Comparison of ENCODE assay signal across 8 cellular contexts in the genomic region with DNA sequence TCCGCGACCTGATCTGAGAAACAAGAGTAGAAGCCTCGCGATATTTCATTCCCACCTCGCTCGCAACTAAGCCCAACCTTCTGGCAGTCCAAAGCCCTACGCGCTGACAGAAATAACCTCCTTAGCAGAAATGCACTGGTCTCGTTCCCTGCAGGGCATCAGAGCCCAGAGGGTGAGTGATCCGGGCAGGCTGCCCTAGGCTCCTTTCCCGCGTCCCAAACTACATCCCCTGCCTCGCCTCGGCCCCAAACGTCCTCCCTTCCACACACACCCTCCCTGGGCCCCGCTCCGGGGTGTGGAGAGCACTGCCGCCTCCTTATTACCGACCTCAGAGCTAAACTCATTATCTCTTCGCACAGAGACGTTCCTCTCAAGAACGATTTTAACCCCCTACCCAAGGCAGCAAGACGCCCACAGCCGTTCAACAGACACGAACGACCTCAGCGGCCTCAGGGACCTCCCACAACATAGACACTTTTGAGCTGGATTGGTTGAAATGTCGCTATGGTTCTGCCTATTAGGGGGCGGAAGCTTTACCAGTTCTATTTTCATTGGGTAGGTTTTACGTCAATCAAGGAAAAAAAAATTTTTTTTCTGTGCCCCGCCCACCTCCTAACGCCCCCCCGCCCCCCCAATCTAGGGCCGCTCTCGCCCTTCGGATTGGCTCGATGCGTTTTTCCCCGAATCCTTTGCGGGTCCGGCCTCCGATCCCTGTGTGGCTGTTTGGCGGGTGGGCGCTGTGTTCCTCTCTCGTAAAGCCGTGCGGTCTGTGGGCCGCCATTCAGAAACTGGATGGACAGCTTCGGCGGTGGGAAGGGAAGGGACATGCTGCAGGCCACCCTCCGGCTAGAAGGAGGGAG. TPM values are rescaled to one million over a fixed set of nuclear protein-coding genes. Genes with fewer than 3 reads are reported as not detected.
A peak's percentile ranks its signal among the peaks of the same experiment; 100 is the strongest.
DNase-seq lines count a peak whose midpoint lies in the region; ATAC-seq, FAIRE-seq and TF ChIP-seq lines count a peak whose summit lies in the region.

A gene (minus strand): TSS at position 439 of the 860 bp plus-strand sequence. CDS start 95 bp downstream, at position 344.

- peak within 1 kb of the TSS; percentile 85 for H2AFZ ChIP-seq in mesenchymal stem cell (ENCODE audit: low read depth, low read length)

- POLR2A ChIA-PET in Caco-2 (lab: Charles Lee) = interaction anchor here (0.5 to 2.2 kb wide), 9 partner anchors 12 to 1467 kb away, joined by 3 to 11 read pairs (median 5); a partner anchor contains a TSS

- TF ChIP-seq CTCF in Caco-2 (IDR thresholded peaks at IDR 0.05; ENCODE audit: insufficient read depth in 1 of 2, low read depth in 1 of 2, low read length in 1 of 2, severe bottlenecking in 1 of 2, unreplicated experiment in 1 of 2) = peak in 1 of 2 experiments; percentile 22

- H3K27me3 Mint-ChIP-seq in Caco-2 (ENCODE audit: insufficient read depth, unreplicated experiment) = no peaks in the 10 kb centered on the region

- peak within 1 kb of the TSS; percentile 97 for H4K8ac ChIP-seq in mesenchymal stem cell (ENCODE audit: low read length)

- H3K79me1 ChIP-seq in mesenchymal stem cell (replicated peaks; ENCODE audit: low read length, poor library complexity, severe bottlenecking) = peaks cover 2% of the 10 kb centered on the region

- H3K9me3 ChIP-seq in Caco-2 (no peaks in the 10 kb centered on the region), endocrine pancreas (ENCODE audit: control insufficient read depth, low read length) (no peaks in the 10 kb centered on the region), mesenchymal stem cell (ENCODE audit: control insufficient read depth, low read length) (no peaks in the 10 kb centered on the region)

- WGBS in mesenchymal stem cell = under 1% methylated on average over 42 of the region's 51 CpGs

- H2AK5ac ChIP-seq in mesenchymal stem cell (ENCODE audit: low read length, severe bottlenecking) = no peak within 1 kb of the TSS

- peak within 1 kb of the TSS; percentile 92 for H3K4me2 ChIP-seq in mesenchymal stem cell (ENCODE audit: low read length, poor library complexity, severe bottlenecking)

- CTCF ChIA-PET in Caco-2 (lab: Charles Lee) = interaction anchor here (0.5 to 1.6 kb wide), 6 partner anchors 12 to 917 kb away, joined by 3 to 7 read pairs (median 3); a partner anchor contains a TSS

- peak within 1 kb of the TSS; percentile 99 for H3K27ac ChIP-seq in mesenchymal stem cell (ENCODE audit: low read length, poor library complexity, severe bottlenecking)

- peak within 1 kb of the TSS in 1 of 2 experiments; percentile 97 for H3K14ac ChIP-seq in mesenchymal stem cell (ENCODE audit: low read length in 2 of 2)

- H3K23ac ChIP-seq in mesenchymal stem cell (ENCODE audit: low read length in 2 of 2) = peak within 1 kb of the TSS in 1 of 2 experiments; percentile 96

- H3K18ac ChIP-seq in mesenchymal stem cell (ENCODE audit: low read depth in 1 of 2, low read length in 2 of 2) = peak within 1 kb of the TSS; percentile 97 to 100

- H3K4me3 Mint-ChIP-seq in Caco-2 (ENCODE audit: unreplicated experiment) = no peak within 1 kb of the TSS

- H3K9ac ChIP-seq in endocrine pancreas (ENCODE audit: control insufficient read depth, insufficient read depth, low read length) = peak within 1 kb of the TSS; percentile 100
- peak within 1 kb of the TSS; percentile 99 for H3K9ac ChIP-seq in mesenchymal stem cell (ENCODE audit: low read length)

- peak; percentile 89 for ATAC-seq in GM21381 (IDR thresholded peaks at IDR 0.05; ENCODE audit: unreplicated experiment)

- DNase-seq in Caco-2 (peak; percentile 96 to 97), HTR-8/SVneo (ENCODE audit: insufficient read length, low spot score) (peak; percentile 89), NOMO-1 treated with dmso at 0.1 percent for 144 hours (lab: John Stamatoyannopoulos, UW; ENCODE audit: unreplicated experiment) (peak; percentile 97), mesenchymal stem cell (peak; percentile 97)
- DNase-seq in activated CD8-positive, alpha-beta memory T cell treated with anti-CD3 and anti-CD28 coated beads for 48 hours (ENCODE audit: low read depth in 2 of 3, low spot score in 2 of 3) = peak; percentile 59 to 75 (median 74)
- DNase-seq in stimulated activated CD8-positive, alpha-beta memory T cell treated with anti-CD3 and anti-CD28 coated beads, Interleukin-12 subunit alpha, Interleukin-12 subunit beta, amount 100 ng/mL, for 4 hours (ENCODE audit: low read depth) = peak; percentile 80

- peaks cover 9% of the 10 kb centered on the region; the same call in 1 of the 2 replicates for H3K4me1 ChIP-seq in Caco-2
- H3K4me1 ChIP-seq in endocrine pancreas (ENCODE audit: control insufficient read depth, insufficient read depth, low read length) = peaks cover 5% of the 10 kb centered on the region
- H3K4me1 ChIP-seq in mesenchymal stem cell (ENCODE audit: control insufficient read depth, insufficient read depth, low read depth, low read length) = no peaks in the 10 kb centered on the region

- peaks cover 14% of the 10 kb centered on the region for H3K4me1 Mint-ChIP-seq in Caco-2 (ENCODE audit: low read depth, unreplicated experiment)

- H2BK120ac ChIP-seq in mesenchymal stem cell (ENCODE audit: low read depth, low read length) = no peak within 1 kb of the TSS

- no peak within 1 kb of the TSS for H2BK15ac ChIP-seq in mesenchymal stem cell (ENCODE audit: low read depth, poor library complexity, severe bottlenecking)

- H3K4me3 ChIP-seq in Caco-2 (ENCODE audit: low read depth, low read length) (peak within 1 kb of the TSS; percentile 82), endocrine pancreas (ENCODE audit: control insufficient read depth, insufficient read depth, low read length) (peak within 1 kb of the TSS; percentile 97), mesenchymal stem cell (ENCODE audit: insufficient read depth in 1 of 2, low read depth in 1 of 2, low read length in 2 of 2) (peak within 1 kb of the TSS; percentile 85 to 98)

- no peaks in the 10 kb centered on the region for H3K36me3 ChIP-seq in Caco-2 (ENCODE audit: control insufficient read depth, insufficient read depth, low read length)
- H3K36me3 ChIP-seq in endocrine pancreas (ENCODE audit: control insufficient read depth, insufficient read depth, low read length) = no peaks in the 10 kb centered on the region
- peaks cover 0 to 15% of the 10 kb centered on the region in 2 experiments for H3K36me3 ChIP-seq in mesenchymal stem cell (ENCODE audit: control insufficient read depth in 1 of 2, insufficient read depth in 2 of 2, low read depth in 1 of 2, low read length in 2 of 2)

- H3K27ac Mint-ChIP-seq in Caco-2 (ENCODE audit: unreplicated experiment) = no peak within 1 kb of the TSS

- peaks cover 12% of the 10 kb centered on the region for H3K36me3 Mint-ChIP-seq in Caco-2 (ENCODE audit: insufficient read depth, unreplicated experiment)

- peak within 1 kb of the TSS; percentile 75 to 98 for H3K4ac ChIP-seq in mesenchymal stem cell (ENCODE audit: low read depth in 1 of 2, low read length in 2 of 2)

- H3K9me3 Mint-ChIP-seq in Caco-2 (ENCODE audit: unreplicated experiment) = no peaks in the 10 kb centered on the region

- BruUV-seq in Caco-2 (replicated peaks; lab: Mats Ljungman, UMichigan) = no TSS peak

- H3K27me3 ChIP-seq in Caco-2 (replicated peaks; ENCODE audit: control insufficient read depth, insufficient read depth, low read length) (no peaks in the 10 kb centered on the region), endocrine pancreas (ENCODE audit: control insufficient read depth, insufficient read depth, low read length) (no peaks in the 10 kb centered on the region), mesenchymal stem cell (ENCODE audit: control insufficient read depth in 1 of 2, insufficient read depth in 1 of 2, low read length in 2 of 2) (no peaks in the 10 kb centered on the region)

- FAIRE-seq in HTR-8/SVneo (lab: Jason Lieb, UNC) = peak; percentile 92

- intact Hi-C loops in Caco-2 (cut with micrococcal nuclease; ENCODE audit: unreplicated experiment) = loop anchor here (1.0 kb wide), 2 partner anchors 12 to 120 kb away; a partner anchor contains a TSS

- H2BK5ac ChIP-seq in mesenchymal stem cell (ENCODE audit: low read depth, low read length, poor library complexity, severe bottlenecking) = peak within 1 kb of the TSS; percentile 91

- H4K91ac ChIP-seq in mesenchymal stem cell (ENCODE audit: low read length) = peak within 1 kb of the TSS; percentile 92

- peak within 1 kb of the TSS in 1 of 2 experiments; percentile 71 for H2BK12ac ChIP-seq in mesenchymal stem cell (ENCODE audit: low read length in 2 of 2)

RNA-seq across cellular contexts. Expression of the gene that starts here (rescaled TPM):
- total RNA-seq in Caco-2 (2022) = 38.5 and 42.7 TPM in 2 replicates
- polyA plus RNA-seq in mesenchymal stem cell (2013, experiment 1 of 2) = 13.4 TPM
- polyA plus RNA-seq in mesenchymal stem cell (2013, experiment 2 of 2) = 15.6 TPM

Comparison
In these comparisons a context has a peak if more than half of its experiments do, and no peak if none do; other contexts are left out.
1. Peak in every context shown above with its lines: DNase-seq, ATAC-seq, H3K4me3 ChIP-seq and H3K27ac ChIP-seq.